23 cellular contexts compared by ENCODE assay signal in the genomic region with DNA sequence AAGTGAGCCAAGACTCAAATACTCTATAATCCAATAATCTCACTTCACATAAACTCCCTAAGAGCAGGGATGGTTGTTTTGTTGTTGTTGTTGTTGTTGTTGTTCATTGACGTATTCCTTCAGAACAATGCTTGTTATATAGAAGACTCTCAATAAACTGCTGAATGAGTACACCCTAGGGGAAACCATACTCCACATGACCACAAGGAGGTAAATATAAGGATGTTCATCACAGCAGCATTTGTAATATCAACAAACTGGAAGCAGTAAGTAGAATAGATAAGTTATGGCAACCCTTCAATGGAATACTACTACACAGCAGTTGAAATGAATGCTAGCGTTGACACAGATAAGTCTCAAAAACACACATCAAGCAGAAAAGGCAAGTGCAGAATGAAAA.
DNase-seq lines count a peak whose midpoint lies in the region; ATAC-seq, FAIRE-seq and TF ChIP-seq lines count a peak whose summit lies in the region.
"Had no signal": no experiment of that assay in that cellular context is flagged by ENCODE, and none has a peak within 500 bp of the region (broad histone marks: within the 10 kb centered on the region; RNA-seq: fewer than 3 reads in every experiment).

No MANE protein-coding gene starts in this region.

- no peaks in the 10 kb centered on the region for H3K4me1 ChIP-seq in testis
- H3K4me1 ChIP-seq: A549, BLaER1 had no signal

- no peaks in the 10 kb centered on the region for H3K9me3 ChIP-seq in testis
- H3K9me3 ChIP-seq: A549 had no signal

- 93 to 94% methylated on average over 2 of the region's 2 CpGs for WGBS in testis, 2 donors

- no peaks in the 10 kb centered on the region for H3K27me3 Mint-ChIP-seq in type B pancreatic cell
- H3K27me3 Mint-ChIP-seq: CD4-positive, alpha-beta memory T cell had no signal

- in situ Hi-C loops in SK-MEL-5 (cut with HindIII; ENCODE audit: low pct_unique_long_range_greater_than_20kb, low sequenced_read_pairs): no loop called here

- peak; percentile 77 for FAIRE-seq in D721Med (lab: Jason Lieb, UNC)
- FAIRE-seq: A549, H54 had no signal

- no peak overlapping the region for H3K4me3 ChIP-seq in testis
- H3K4me3 ChIP-seq: A549, BLaER1, SK-N-MC had no signal

- intact Hi-C loops in testis (cut with DNase I; ENCODE audit: low total_unique reads): no loop called here

- no peak overlapping the region for H3K27ac ChIP-seq in testis
- H3K27ac ChIP-seq: A549, BLaER1, KMS-11, SK-N-MC had no signal

- no peak overlapping the region for H3K4me3 Mint-ChIP-seq in type B pancreatic cell
- H3K4me3 Mint-ChIP-seq: CD4-positive, alpha-beta memory T cell had no signal

- H3K27me3 ChIP-seq in testis: no peaks in the 10 kb centered on the region
- H3K27me3 ChIP-seq: BLaER1 had no signal

- H3K36me3 Mint-ChIP-seq in type B pancreatic cell: peaks cover 12% of the 10 kb centered on the region

- no peak for ATAC-seq in HG02678 (IDR thresholded peaks at IDR 0.05; ENCODE audit: unreplicated experiment)
- ATAC-seq: A549, Right ventricle myocardium inferior had no signal

- TF ChIP-seq CTCF in D721Med (IDR thresholded peaks at IDR 0.05; ENCODE audit: insufficient read depth, missing control alignments): no peak
- TF ChIP-seq CTCF in type B pancreatic cell (conservative IDR thresholded peaks at IDR 0.05): peak; percentile 31
- no peak for TF ChIP-seq CTCF in testis (IDR thresholded peaks at IDR 0.05)

- H3K27ac Mint-ChIP-seq in type B pancreatic cell: no peak overlapping the region

- no peaks in the 10 kb centered on the region for H3K4me1 Mint-ChIP-seq in type B pancreatic cell (ENCODE audit: unreplicated experiment)

- no peak for TF ChIP-seq POLR2A in testis (IDR thresholded peaks at IDR 0.05)

- H3K9me3 Mint-ChIP-seq in type B pancreatic cell: no peaks in the 10 kb centered on the region

- H3K36me3 ChIP-seq in testis (ENCODE audit: low read depth, missing control alignments): no peaks in the 10 kb centered on the region

- DNase-seq in D721Med (ENCODE audit: insufficient read length, low spot score) (no peak), HT-29 (ENCODE audit: low spot score) (peak; percentile 8), SK-MEL-5 (ENCODE audit: low read depth, low spot score) (peak; percentile 24), type B pancreatic cell (ENCODE audit: extremely low spot score, unreplicated experiment) (no peak), testis (no peak), AG08396 (ENCODE audit: low spot score) (no peak)
- DNase-seq: DMS153, GDM1, NCI-H1105 treated with DMSO at 0.1 percent for 48 hours, NCI-H1694, NCI-H2081, NCI-H2171 treated with DMSO at 0.1 percent for 48 hours, NCI-H524 treated with DMSO at 0.1 percent for 48 hours, NCI-H82, SW 1271 had no signal

Comparison
In these comparisons a context has a peak if more than half of its experiments do, and no peak if none do; other contexts are left out.
1. DNase-seq: peak in HT-29 (single experiment) and SK-MEL-5 (single experiment); none in D721Med (single experiment), type B pancreatic cell (single experiment), testis (single experiment) and AG08396 (single experiment).